18 cellular contexts compared by ENCODE assay signal in the genomic region with DNA sequence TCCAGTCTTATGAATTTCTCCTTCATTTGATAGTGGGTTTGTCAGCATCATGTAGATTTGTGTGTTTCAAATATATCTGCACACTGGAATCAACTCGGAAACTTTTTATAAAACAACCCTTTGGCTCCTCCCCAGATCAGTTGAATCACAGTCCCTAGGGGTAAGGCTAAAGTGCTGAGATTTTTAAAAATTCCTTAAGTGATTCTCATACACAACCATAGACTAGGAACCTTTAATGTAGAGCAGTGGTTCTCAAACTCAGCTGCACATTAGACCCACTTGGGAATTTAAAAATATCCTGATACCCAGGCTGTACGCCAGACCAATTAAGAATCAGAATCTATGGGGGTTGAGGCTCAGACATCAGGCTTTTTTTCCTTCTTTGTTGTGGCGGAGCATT. TPM values are rescaled to one million over a fixed set of nuclear protein-coding genes. Genes with fewer than 3 reads are reported as not detected.
DNase-seq lines count a peak whose midpoint lies in the region; ATAC-seq and TF ChIP-seq lines count a peak whose summit lies in the region.
"Had no signal": no experiment of that assay in that cellular context is flagged by ENCODE, and none has a peak within 500 bp of the region (broad histone marks: within the 10 kb centered on the region; RNA-seq: fewer than 3 reads in every experiment).

No MANE protein-coding gene starts in this region.

- peaks cover 47% of the 10 kb centered on the region for H3K4me1 Mint-ChIP-seq in activated T-helper 2 cell treated with anti-CD3 and anti-CD28 coated beads, Interferon-gamma antibody, Interleukin-2, Interleukin-4, amounts not matched to agents 10 μg/mL and 5 μg/mL and 100 μg/mL, durations not matched to agents 14 hours and 24 hours and 36 hours (ENCODE audit: low read depth)

- H3K9me2 ChIP-seq in SK-N-SH: no peaks in the 10 kb centered on the region

- H3K27ac ChIP-seq in SK-N-SH (ENCODE audit: low read depth in 2 of 2, low read length in 1 of 2): no peak overlapping the region
- H3K27ac ChIP-seq in foreskin keratinocyte: no peak overlapping the region
- no peak overlapping the region for H3K27ac ChIP-seq in suprapubic skin
- H3K27ac ChIP-seq: 22Rv1, gastrocnemius medialis, parathyroid adenoma, skin epidermis, upper lobe of right lung had no signal

- POLR2A ChIA-PET in SK-N-SH (lab: Yijun Ruan, JAX): no interaction called here

- TF ChIP-seq EP300 in SK-N-SH (IDR thresholded peaks at IDR 0.05; ENCODE audit: borderline replicate concordance in 1 of 2, low read depth in 1 of 2, low read length in 1 of 2): no peak
- TF ChIP-seq EP300 in suprapubic skin (IDR thresholded peaks at IDR 0.05): no peak

- DNase-seq in SK-N-SH (no peak), AG20443 (ENCODE audit: low spot score) (peak; percentile 59), foreskin keratinocyte (no peak), suprapubic skin (ENCODE audit: low spot score in 2 of 2) (no peak), NCI-H1092 treated with DMSO at 0.1 percent for 48 hours (lab: John Stamatoyannopoulos, UW) (no peak)
- DNase-seq in activated T-helper 2 cell treated with anti-CD3 and anti-CD28 coated beads, Interferon-gamma antibody, Interleukin-2, Interleukin-4, amounts not matched to agents 10 μg/mL and 5 μg/mL and 100 μg/mL, durations not matched to agents 14 hours and 24 hours and 36 hours (ENCODE audit: low spot score): no peak
- DNase-seq: CD4-positive, alpha-beta memory T cell; cerebellar nuclear complex; DMS79; gastrocnemius medialis; MV-4-11; NCI-H2029 treated with DMSO at 0.1 percent for 48 hours; upper lobe of right lung had no signal

- peaks cover 24% of the 10 kb centered on the region for H3K36me3 Mint-ChIP-seq in activated T-helper 2 cell treated with anti-CD3 and anti-CD28 coated beads, Interferon-gamma antibody, Interleukin-2, Interleukin-4, amounts not matched to agents 10 μg/mL and 5 μg/mL and 100 μg/mL, durations not matched to agents 14 hours and 24 hours and 36 hours (ENCODE audit: low read depth)

- no peak for TF ChIP-seq CTCF in SK-N-SH (IDR thresholded peaks at IDR 0.05)
- TF ChIP-seq CTCF in foreskin keratinocyte (conservative IDR thresholded peaks at IDR 0.05): no peak
- TF ChIP-seq CTCF in suprapubic skin (IDR thresholded peaks at IDR 0.05): no peak

- no peak for TF ChIP-seq POLR2A in suprapubic skin (IDR thresholded peaks at IDR 0.05)

- H3K4me2 ChIP-seq in SK-N-SH: no peak overlapping the region

- ATAC-seq in SK-N-SH treated with all-trans-retinoic acid at 6 μM for 48 hours: no peak
- ATAC-seq in foreskin keratinocyte: peak; percentile 54
- ATAC-seq in GM18520 (IDR thresholded peaks at IDR 0.05; ENCODE audit: unreplicated experiment): no peak
- ATAC-seq: gastrocnemius medialis, upper lobe of right lung had no signal

- no peaks in the 10 kb centered on the region for H3K27me3 Mint-ChIP-seq in activated T-helper 2 cell treated with anti-CD3 and anti-CD28 coated beads, Interferon-gamma antibody, Interleukin-2, Interleukin-4, amounts not matched to agents 10 μg/mL and 5 μg/mL and 100 μg/mL, durations not matched to agents 14 hours and 24 hours and 36 hours (ENCODE audit: low read depth)
- H3K27me3 Mint-ChIP-seq: CD4-positive, alpha-beta memory T cell had no signal

- no peak overlapping the region for H3K4me3 ChIP-seq in SK-N-SH (ENCODE audit: low read depth in 2 of 2, low read length in 1 of 2)
- no peak overlapping the region for H3K4me3 ChIP-seq in suprapubic skin
- H3K4me3 ChIP-seq: gastrocnemius medialis, skin epidermis, upper lobe of right lung had no signal

- intact Hi-C loops in activated T-helper 2 cell treated with anti-CD3 and anti-CD28 coated beads, Interferon-gamma antibody, Interleukin-2, Interleukin-4, amounts not matched to agents 10 μg/mL and 5 μg/mL and 100 μg/mL, durations not matched to agents 14 hours and 24 hours and 36 hours (cut with micrococcal nuclease): no loop called here

- H3F3A ChIP-seq in SK-N-SH (replicated peaks; ENCODE audit: insufficient read depth): no peaks in the 10 kb centered on the region

- no peaks in the 10 kb centered on the region for H3K79me2 ChIP-seq in SK-N-SH (ENCODE audit: insufficient read depth)
- H3K79me2 ChIP-seq: parathyroid adenoma had no signal

- H3K4me1 ChIP-seq in SK-N-SH (ENCODE audit: control insufficient read depth in 1 of 2, insufficient read depth in 2 of 2, low read depth in 1 of 2, low read length in 1 of 2) (no peaks in the 10 kb centered on the region), foreskin keratinocyte (no peaks in the 10 kb centered on the region), suprapubic skin (no peaks in the 10 kb centered on the region)
- H3K4me1 ChIP-seq: parathyroid adenoma, upper lobe of right lung had no signal

- H3K9me3 Mint-ChIP-seq in activated T-helper 2 cell treated with anti-CD3 and anti-CD28 coated beads, Interferon-gamma antibody, Interleukin-2, Interleukin-4, amounts not matched to agents 10 μg/mL and 5 μg/mL and 100 μg/mL, durations not matched to agents 14 hours and 24 hours and 36 hours: peaks cover 21% of the 10 kb centered on the region

- peak overlapping the region; percentile 35; the same call in 1 of the 2 replicates for H2AFZ ChIP-seq in SK-N-SH (ENCODE audit: low read depth)
- H2AFZ ChIP-seq: parathyroid adenoma had no signal

- 0 out of 2 replicates have a peak, but pooled peaks cover 5% of the 10 kb centered on the region for H3K9me3 ChIP-seq in SK-N-SH
- peaks cover 4% of the 10 kb centered on the region for H3K9me3 ChIP-seq in suprapubic skin
- H3K9me3 ChIP-seq: gastrocnemius medialis, upper lobe of right lung had no signal

- no peak for TF ChIP-seq RAD21 in SK-N-SH (IDR thresholded peaks at IDR 0.05; ENCODE audit: low read length)

- no peak overlapping the region for H3K4me3 Mint-ChIP-seq in activated T-helper 2 cell treated with anti-CD3 and anti-CD28 coated beads, Interferon-gamma antibody, Interleukin-2, Interleukin-4, amounts not matched to agents 10 μg/mL and 5 μg/mL and 100 μg/mL, durations not matched to agents 14 hours and 24 hours and 36 hours (ENCODE audit: low read depth)
- H3K4me3 Mint-ChIP-seq: CD4-positive, alpha-beta memory T cell had no signal

- no peak overlapping the region for H3K9ac ChIP-seq in SK-N-SH
- H3K9ac ChIP-seq: parathyroid adenoma had no signal

- WGBS in SK-N-SH (ENCODE audit: low lambda C conversion rate): 80% methylated on average over 3 of the region's 3 CpGs
- whole genome bisulfite sequencing in suprapubic skin: 68% methylated on average over 3 of the region's 3 CpGs

- H4K20me1 ChIP-seq in SK-N-SH (ENCODE audit: insufficient read depth): no peaks in the 10 kb centered on the region

- CTCF ChIA-PET in SK-N-SH (lab: Yijun Ruan, JAX): no interaction called here

- peak overlapping the region; percentile 73 for H3K27ac Mint-ChIP-seq in activated T-helper 2 cell treated with anti-CD3 and anti-CD28 coated beads, Interferon-gamma antibody, Interleukin-2, Interleukin-4, amounts not matched to agents 10 μg/mL and 5 μg/mL and 100 μg/mL, durations not matched to agents 14 hours and 24 hours and 36 hours
- H3K27ac Mint-ChIP-seq: CD4-positive, alpha-beta memory T cell had no signal

- H3K36me3 ChIP-seq in SK-N-SH (replicated peaks in 1 of 2; ENCODE audit: control insufficient read depth in 1 of 2, insufficient read depth in 2 of 2, low read length in 1 of 2) (no peaks in the 10 kb centered on the region), suprapubic skin (no peaks in the 10 kb centered on the region)
- H3K36me3 ChIP-seq: gastrocnemius medialis, upper lobe of right lung had no signal

- H3K27me3 ChIP-seq in SK-N-SH (ENCODE audit: insufficient read depth) (no peaks in the 10 kb centered on the region), foreskin keratinocyte (no peaks in the 10 kb centered on the region), suprapubic skin (no peaks in the 10 kb centered on the region)
- H3K27me3 ChIP-seq: gastrocnemius medialis, upper lobe of right lung had no signal

TF ChIP-seq in SK-N-SH, 30 proteins besides CTCF, POLR2A, EP300 and RAD21 (continues in another document):
- TF ChIP-seq, protein P1, sequence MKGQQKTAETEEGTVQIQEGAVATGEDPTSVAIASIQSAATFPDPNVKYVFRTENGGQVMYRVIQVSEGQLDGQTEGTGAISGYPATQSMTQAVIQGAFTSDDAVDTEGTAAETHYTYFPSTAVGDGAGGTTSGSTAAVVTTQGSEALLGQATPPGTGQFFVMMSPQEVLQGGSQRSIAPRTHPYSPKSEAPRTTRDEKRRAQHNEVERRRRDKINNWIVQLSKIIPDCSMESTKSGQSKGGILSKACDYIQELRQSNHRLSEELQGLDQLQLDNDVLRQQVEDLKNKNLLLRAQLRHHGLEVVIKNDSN (IDR thresholded peaks at IDR 0.05; ENCODE audit: borderline replicate concordance, low read depth): no peak
- no peak for TF ChIP-seq JUND (IDR thresholded peaks at IDR 0.05)
- TF ChIP-seq, protein P2, sequence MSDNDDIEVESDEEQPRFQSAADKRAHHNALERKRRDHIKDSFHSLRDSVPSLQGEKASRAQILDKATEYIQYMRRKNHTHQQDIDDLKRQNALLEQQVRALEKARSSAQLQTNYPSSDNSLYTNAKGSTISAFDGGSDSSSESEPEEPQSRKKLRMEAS (IDR thresholded peaks at IDR 0.05; ENCODE audit: low read depth): no peak
- no peak for TF ChIP-seq YY1 (IDR thresholded peaks at IDR 0.05; ENCODE audit: low read depth)
- no peak for TF ChIP-seq POLR2AphosphoS5 (IDR thresholded peaks at IDR 0.05; ENCODE audit: low read depth, low read length)

TF ChIP-seq in SK-N-SH treated with all-trans-retinoic acid at 6 μM for 48 hours, 23 proteins besides CTCF, POLR2A, EP300 and RAD21 (continues in another document):
- TF ChIP-seq CSDC2 (CRISPR knock-in tag; IDR thresholded peaks at IDR 0.05) (no peak), ZNF70 (CRISPR knock-in tag; IDR thresholded peaks at IDR 0.05) (no peak), RARB (CRISPR knock-in tag; IDR thresholded peaks at IDR 0.05) (no peak)

RNA-seq across cellular contexts. Expression of a gene that starts 17.6 kb away (rescaled TPM):
- polyA plus RNA-seq in SK-N-SH (2012; rRNA removed): 1.3 and 2.3 TPM in 2 replicates
- polyA plus RNA-seq in SK-N-SH (2012; cell fraction: cytosol; rRNA removed): 1.9 and 2.3 TPM in 2 replicates
- polyA plus RNA-seq in SK-N-SH (2012; cell fraction: nucleus; rRNA removed): 1.9 and 3.7 TPM in 2 replicates
- total RNA-seq in activated T-helper 2 cell treated with anti-CD3 and anti-CD28 coated beads, Interferon-gamma antibody, Interleukin-2, Interleukin-4, amounts not matched to agents 10 μg/mL and 5 μg/mL and 100 μg/mL, durations not matched to agents 14 hours and 24 hours and 36 hours: 29.4 and 32.3 TPM in 2 replicates
- total RNA-seq in foreskin keratinocyte: 5.3 and 6.4 TPM in 2 replicates
- 1.0 TPM in 2 replicates for polyA plus RNA-seq in foreskin keratinocyte
- 10 to 100 TPM; 25.4 to 64.0 (median 36.5) TPM for total RNA-seq in suprapubic skin
